In the genomic region with DNA sequence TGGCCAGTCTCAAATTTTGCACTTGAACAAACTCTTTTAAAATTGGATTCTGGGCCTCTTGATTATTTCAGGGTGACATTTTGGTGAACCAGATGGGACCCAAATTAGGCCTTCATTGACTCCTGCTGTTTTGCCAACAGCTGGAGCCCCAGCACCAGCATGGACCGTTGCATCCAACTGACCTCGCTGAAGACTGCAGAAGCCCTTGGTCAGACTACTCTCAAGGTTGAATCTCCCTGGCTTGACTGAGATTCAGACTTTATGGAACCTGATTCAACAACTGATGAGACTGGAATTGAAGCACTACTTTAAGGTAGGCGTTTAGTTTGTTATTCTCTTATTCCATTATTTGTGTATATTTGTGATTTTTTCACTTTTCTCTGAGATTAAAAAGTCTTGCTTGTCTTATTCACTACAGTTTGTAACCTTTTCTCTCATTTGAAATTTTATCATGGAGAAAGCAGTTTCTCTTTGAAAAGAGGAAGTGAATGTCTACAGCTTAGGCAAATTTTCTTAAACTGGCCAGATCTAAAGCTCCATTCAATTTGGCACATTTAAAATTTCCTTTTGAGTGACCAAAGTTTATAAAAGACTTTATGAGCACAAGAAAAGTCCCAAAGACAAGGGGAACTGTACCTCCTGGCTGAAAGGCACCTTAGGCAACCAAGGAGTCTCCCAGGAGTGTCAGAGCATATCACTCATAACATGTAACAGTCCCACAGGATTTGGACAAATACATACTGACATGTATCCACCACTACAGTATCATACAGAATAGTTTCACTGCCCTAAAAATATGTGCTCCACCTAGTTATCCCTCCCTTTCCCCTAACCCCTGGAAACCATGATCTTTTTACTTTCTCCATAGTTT, we compare ENCODE assay signal across 13 cellular contexts.
DNase-seq lines count a peak whose midpoint lies in the region; ATAC-seq and TF ChIP-seq lines count a peak whose summit lies in the region.
"Had no signal": no experiment of that assay in that cellular context is flagged by ENCODE, and none has a peak within 500 bp of the region (broad histone marks: within the 10 kb centered on the region; RNA-seq: fewer than 3 reads in every experiment).

No MANE protein-coding gene starts in this region.

- no peaks in the 10 kb centered on the region for H3K4me1 Mint-ChIP-seq in nephron progenitor cell

- peaks cover 4% of the 10 kb centered on the region for H3K27me3 Mint-ChIP-seq in nephron progenitor cell (ENCODE audit: low read depth, poor library complexity)
- H3K27me3 Mint-ChIP-seq: activated naive CD8-positive, alpha-beta T cell treated with anti-CD3 and anti-CD28 coated beads, Interleukin-2, amount 10 ng/mL, durations not matched to agents 7 days and 5 days had no signal

- ATAC-seq in GM18909 (IDR thresholded peaks at IDR 0.05; ENCODE audit: poor library complexity, unreplicated experiment) (peak; percentile 74), HG02610 (IDR thresholded peaks at IDR 0.05; ENCODE audit: unreplicated experiment) (peak; percentile 67)

- H3K4me2 ChIP-seq in MM.1S (ENCODE audit: low read depth, low read length): peak overlapping the region; percentile 14; the same call in 1 of the 2 replicates

- no peak overlapping the region for H3K9ac ChIP-seq in MM.1S (ENCODE audit: low read length)

- no peaks in the 10 kb centered on the region for H3K9me3 Mint-ChIP-seq in nephron progenitor cell

- peaks cover 8% of the 10 kb centered on the region for H3K4me1 ChIP-seq in MM.1S (ENCODE audit: low read length)

- H3K4me3 ChIP-seq in MM.1S (ENCODE audit: low read length) (no peak overlapping the region), brain microvascular endothelial cell (ENCODE audit: low read depth, low read length) (no peak overlapping the region)
- H3K4me3 ChIP-seq: ovary had no signal

- no peaks in the 10 kb centered on the region for H3K79me2 ChIP-seq in MM.1S (ENCODE audit: low read length)

- no peak overlapping the region for H3K4me3 Mint-ChIP-seq in nephron progenitor cell
- H3K4me3 Mint-ChIP-seq: activated naive CD8-positive, alpha-beta T cell treated with anti-CD3 and anti-CD28 coated beads, Interleukin-2, amount 10 ng/mL, durations not matched to agents 7 days and 5 days had no signal

- H3K27me3 ChIP-seq in MM.1S (replicated peaks; ENCODE audit: insufficient read depth, low read length) (no peaks in the 10 kb centered on the region), brain microvascular endothelial cell (replicated peaks) (no peaks in the 10 kb centered on the region)

- H3K9me3 ChIP-seq in MM.1S (replicated peaks; ENCODE audit: insufficient read depth, low read length): no peaks in the 10 kb centered on the region
- H3K9me3 ChIP-seq: ovary had no signal

- H3K27ac Mint-ChIP-seq in nephron progenitor cell: peak overlapping the region; percentile 12
- H3K27ac Mint-ChIP-seq: activated naive CD8-positive, alpha-beta T cell treated with anti-CD3 and anti-CD28 coated beads, Interleukin-2, amount 10 ng/mL, durations not matched to agents 7 days and 5 days had no signal

- H3K36me3 ChIP-seq in MM.1S (replicated peaks; ENCODE audit: insufficient read depth, low read length): no peaks in the 10 kb centered on the region
- no peaks in the 10 kb centered on the region for H3K36me3 ChIP-seq in brain microvascular endothelial cell (replicated peaks)
- H3K36me3 ChIP-seq: ovary had no signal

- no peaks in the 10 kb centered on the region for H3F3A ChIP-seq in MM.1S (ENCODE audit: insufficient read depth, low read length)

- no peak overlapping the region for H2AFZ ChIP-seq in MM.1S (ENCODE audit: low read length)

- H3K27ac ChIP-seq in MM.1S (ENCODE audit: low read length) (peak overlapping the region; percentile 25; the same call in 1 of the 2 replicates), brain microvascular endothelial cell (no peak overlapping the region)
- H3K27ac ChIP-seq: epithelial cell of prostate, ovary had no signal

- TF ChIP-seq CTCF in MM.1S (IDR thresholded peaks at IDR 0.05; ENCODE audit: low read length) (no peak), nephron progenitor cell (IDR thresholded peaks at IDR 0.05) (no peak), brain microvascular endothelial cell (IDR thresholded peaks at IDR 0.05; ENCODE audit: low read depth, low read length, missing control alignments) (no peak)

- in situ Hi-C loops in brain microvascular endothelial cell (cut with HindIII; ENCODE audit: low pct_ligation_motif_present, low sequenced_read_pairs): no loop called here

- H3K9me2 ChIP-seq in MM.1S (replicated peaks; ENCODE audit: insufficient read depth, low read length): no peaks in the 10 kb centered on the region

- H3K36me3 Mint-ChIP-seq in nephron progenitor cell (ENCODE audit: low read depth): peaks cover 15% of the 10 kb centered on the region

- no peaks in the 10 kb centered on the region for H4K20me1 ChIP-seq in MM.1S (ENCODE audit: insufficient read depth, low read length)

- DNase-seq in MM.1S (peak; percentile 19), nephron progenitor cell (no peak), NK-92 (lab: John Stamatoyannopoulos, UW; ENCODE audit: unreplicated experiment) (no peak), cerebellar nuclear complex (lab: John Stamatoyannopoulos, UW) (no peak), brain microvascular endothelial cell (no peak)
- DNase-seq in stimulated activated CD4-positive, alpha-beta T cell treated with anti-CD3 and anti-CD28 coated beads, Interleukin-4, amount 100 ng/mL, for 4 hours: no peak
- DNase-seq: activated CD4-positive, CD25-positive, alpha-beta regulatory T cell treated with anti-CD3 and anti-CD28 coated beads, Interleukin-2, amount 50 U/mL, for 72 hours; activated naive CD8-positive, alpha-beta T cell treated with anti-CD3 and anti-CD28 coated beads, Interleukin-2, amount 10 ng/mL, durations not matched to agents 7 days and 5 days; DND-41; ovary had no signal
